Comparison of ENCODE assay signal across 8 cellular contexts in the genomic region with DNA sequence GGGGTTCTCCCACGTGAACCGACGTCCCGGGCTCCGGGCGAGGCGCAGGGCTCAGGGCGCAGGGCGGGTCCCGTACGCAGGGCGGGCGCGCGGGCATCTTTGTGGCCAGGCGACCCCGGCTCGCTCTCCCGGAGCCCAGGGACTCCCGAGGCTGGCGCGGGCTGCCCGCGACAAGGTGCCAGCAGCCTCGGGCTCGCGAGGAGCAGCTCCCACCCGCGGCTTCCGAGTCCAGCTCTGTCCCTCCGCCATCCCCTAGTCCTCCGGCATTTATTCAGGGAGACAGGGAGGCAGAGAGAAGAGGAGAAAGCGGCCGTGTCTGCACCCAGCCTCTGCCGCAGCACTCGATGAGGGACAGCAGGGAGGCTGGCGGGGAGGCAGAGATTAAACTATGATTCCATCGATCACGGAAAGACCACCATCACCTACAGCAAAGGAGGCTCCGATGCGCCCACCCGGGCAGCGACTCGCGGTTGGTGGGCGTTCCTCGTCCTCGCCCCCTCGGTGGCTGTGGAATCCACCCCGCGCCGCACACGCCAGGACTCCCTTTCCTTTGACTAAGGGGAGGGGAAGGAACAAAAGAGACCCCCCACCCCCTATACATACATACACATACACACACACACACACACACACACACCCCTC. TPM values are rescaled to one million over a fixed set of nuclear protein-coding genes. Genes with fewer than 3 reads are reported as not detected.
A peak's percentile ranks its signal among the peaks of the same experiment; 100 is the strongest.
DNase-seq lines count a peak whose midpoint lies in the region; ATAC-seq, FAIRE-seq and TF ChIP-seq lines count a peak whose summit lies in the region.

No MANE protein-coding gene starts in this region.

- TF ChIP-seq EP300 in HepG2 (IDR thresholded peaks at IDR 0.05; ENCODE audit: low read depth in 2 of 2, low read length in 2 of 2) (no peak), HepG2 (CRISPR knock-in tag; IDR thresholded peaks at IDR 0.05; ENCODE audit: borderline replicate concordance) (no peak)

- peaks cover 3 to 6% (median 4%) of the 10 kb centered on the region in 3 donors for H3K9me3 Mint-ChIP-seq in IgD-negative memory B cell
- H3K9me3 Mint-ChIP-seq in central memory CD8-positive, alpha-beta T cell, result no peaks in the 10 kb centered on the region

- peak overlapping the region; percentile 95 for H3K4me2 ChIP-seq in HepG2 (ENCODE audit: low read depth, low read length)

- H3K27me3 ChIP-seq in HepG2 (ENCODE audit: control insufficient read depth in 1 of 2, insufficient read depth in 2 of 2, low read length in 2 of 2) (peaks cover 6 to 57% of the 10 kb centered on the region in 2 experiments; a peak in 4 of 5 replicates), thymus (ENCODE audit: control insufficient read depth, insufficient read depth) (peaks cover 44% of the 10 kb centered on the region)

- intact Hi-C loops in HepG2 (cut with micrococcal nuclease; ENCODE audit: unreplicated experiment), result no loop called here

- H3K27ac ChIP-seq in HepG2 (ENCODE audit: extremely low read length, insufficient read depth, low read length) (no peak overlapping the region), thymus (ENCODE audit: low read depth) (no peak overlapping the region)

- H3K9ac ChIP-seq in HepG2 (ENCODE audit: insufficient read depth, low read depth, low read length), result peak overlapping the region; percentile 34; the same call in 1 of the 2 replicates

- peaks cover 5 to 11% (median 10%) of the 10 kb centered on the region in 3 donors for H3K4me1 Mint-ChIP-seq in IgD-negative memory B cell
- peaks cover 19% of the 10 kb centered on the region for H3K4me1 Mint-ChIP-seq in central memory CD8-positive, alpha-beta T cell

- no peaks in the 10 kb centered on the region for H3K36me3 Mint-ChIP-seq in IgD-negative memory B cell
- H3K36me3 Mint-ChIP-seq in central memory CD8-positive, alpha-beta T cell (ENCODE audit: insufficient read depth), result no peaks in the 10 kb centered on the region

- TF ChIP-seq POLR2A in HepG2 (IDR thresholded peaks at IDR 0.05; ENCODE audit: insufficient read depth in 1 of 2, low read depth in 2 of 2, low read length in 2 of 2), result no peak

- BruUV-seq in HepG2 (replicated peaks; lab: Mats Ljungman, UMichigan), result no TSS peak

- CTCF ChIA-PET in HepG2 (lab: Yijun Ruan, JAX; ENCODE audit: low intra/inter-chr PET ratio, low total read pairs), result no interaction called here

- H4K20me1 ChIP-seq in HepG2 (ENCODE audit: insufficient read depth, low read length), result no peaks in the 10 kb centered on the region

- no peaks in the 10 kb centered on the region for H3K79me2 ChIP-seq in HepG2 (ENCODE audit: insufficient read depth, low read length)

- no peak for ATAC-seq in central memory CD8-positive, alpha-beta T cell (replicated peaks; ENCODE audit: extremely low read depth, poor library complexity, severe bottlenecking)
- ATAC-seq in HepG2, result peak; percentile 13; the same call in 2 of the 3 replicates
- ATAC-seq in GM18907 (IDR thresholded peaks at IDR 0.05; ENCODE audit: unreplicated experiment), result no peak

- TF ChIP-seq CTCF in HepG2 (CRISPR knock-in tag; IDR thresholded peaks at IDR 0.05), result no peak

- H3K27ac Mint-ChIP-seq in IgD-negative memory B cell, result no peak overlapping the region
- no peak overlapping the region for H3K27ac Mint-ChIP-seq in central memory CD8-positive, alpha-beta T cell (ENCODE audit: low read depth)

- TF ChIP-seq RAD21 in HepG2 (CRISPR knock-in tag; IDR thresholded peaks at IDR 0.05), result no peak

- H3K9me3 ChIP-seq in HepG2 (ENCODE audit: low read length) (no peaks in the 10 kb centered on the region), thymus (ENCODE audit: control insufficient read depth) (no peaks in the 10 kb centered on the region)

- H2AFZ ChIP-seq in HepG2 (ENCODE audit: low read length), result no peak overlapping the region

- H3K4me3 Mint-ChIP-seq in IgD-negative memory B cell, result peak overlapping the region; percentile 74 to 88 (median 81)
- peak overlapping the region; percentile 45 for H3K4me3 Mint-ChIP-seq in central memory CD8-positive, alpha-beta T cell

- in situ Hi-C loops in HepG2 (cut with HindIII; ENCODE audit: extremely low pct_ligation_motif_present, low pct_unique_long_range_greater_than_20kb), result no loop called here

- H3K4me3 ChIP-seq in HepG2 (replicated peaks in 1 of 3; ENCODE audit: insufficient read depth in 1 of 3, low read depth in 2 of 3, low read length in 3 of 3), result peak overlapping the region in 1 of 3 experiments; percentile 77; a peak in 2 of 6 replicates
- peak overlapping the region; percentile 64 for H3K4me3 ChIP-seq in thymus (ENCODE audit: low read length)

- WGBS in HepG2 (ENCODE audit: low lambda C conversion rate), result 46% methylated on average over 24 of the region's 53 CpGs
- 2% methylated on average over 53 of the region's 53 CpGs for WGBS in thymus

- H3K4me1 ChIP-seq in HepG2 (ENCODE audit: insufficient read depth, low read length) (peaks cover 11% of the 10 kb centered on the region), thymus (ENCODE audit: control insufficient read depth, insufficient read depth, low read length) (peaks cover 10% of the 10 kb centered on the region)

- H3K36me3 ChIP-seq in HepG2 (replicated peaks in 1 of 2; ENCODE audit: control insufficient read depth in 1 of 2, insufficient read depth in 2 of 2, low read length in 2 of 2), result no peaks in the 10 kb centered on the region
- H3K36me3 ChIP-seq in thymus (ENCODE audit: control insufficient read depth, insufficient read depth), result no peaks in the 10 kb centered on the region

- POLR2A ChIA-PET in HepG2 (lab: Yijun Ruan, JAX), result no interaction called here

- peaks cover 26% of the 10 kb centered on the region for H3K27me3 Mint-ChIP-seq in IgD-negative memory B cell
- H3K27me3 Mint-ChIP-seq in central memory CD8-positive, alpha-beta T cell, result peaks cover 65% of the 10 kb centered on the region

- DNase-seq in EL (peak; percentile 21), HepG2 (ENCODE audit: low spot score) (no peak), NCI-H1694 treated with DMSO at 0.1 percent for 48 hours (lab: John Stamatoyannopoulos, UW) (no peak), DMS114 treated with DMSO at 0.1 percent for 48 hours (lab: John Stamatoyannopoulos, UW; ENCODE audit: unreplicated experiment) (no peak)
- no peak for DNase-seq in central memory CD8-positive, alpha-beta T cell (ENCODE audit: low spot score in 2 of 2)

- no peak for FAIRE-seq in HepG2 (lab: Jason Lieb, UNC)

TF ChIP-seq in HepG2, 621 proteins besides CTCF, POLR2A, EP300 and RAD21:
- TF ChIP-seq EED (CRISPR knock-in tag; IDR thresholded peaks at IDR 0.05) (peak; percentile 72; the same call in 1 of the 2 replicates), ZBTB38 (CRISPR knock-in tag; IDR thresholded peaks at IDR 0.05) (0 out of 2 replicates have a peak, but pooled peaks have one; percentile 49), MTF2 (CRISPR knock-in tag; IDR thresholded peaks at IDR 0.05; ENCODE audit: borderline replicate concordance) (peak; percentile 18; the same call in 1 of the 2 replicates), DPF2 (CRISPR knock-in tag; IDR thresholded peaks at IDR 0.05; ENCODE audit: borderline replicate concordance, low read depth) (no peak)

RNA-seq across cellular contexts. Expression of gene RGS17, which starts 1.1 kb away (rescaled TPM):
- 0.05 TPM for polyA plus RNA-seq in IgD-negative memory B cell
- total RNA-seq in HepG2 (2016; rRNA removed; fragmentation: Illumina TruSeq; extraction: Trizol), result not detected in 2 replicates
- total RNA-seq in HepG2 (2016; cell fraction: cytosol; rRNA removed; fragmentation: Illumina TruSeq; extraction: Trizol; ENCODE audit: low read depth), result not detected in 2 replicates
- total RNA-seq in HepG2 (2016; cell fraction: insoluble cytoplasmic fraction; rRNA removed; fragmentation: Illumina TruSeq; extraction: Trizol), result not detected in 2 replicates
- total RNA-seq in HepG2 (2016; cell fraction: membrane; rRNA removed; fragmentation: Illumina TruSeq; extraction: Trizol), result not detected in 2 replicates
- not detected in 2 replicates for total RNA-seq in HepG2 (2016; cell fraction: nucleus; rRNA removed; fragmentation: Illumina TruSeq; extraction: Trizol)
- polyA plus RNA-seq in HepG2 (2011; rRNA removed), result 0.04 TPM in 1 of 2 replicates, not detected in the other
- polyA plus RNA-seq in HepG2 (2011; cell fraction: cytosol; rRNA removed), result not detected in 2 replicates
- polyA plus RNA-seq in HepG2 (2011; cell fraction: nucleus; rRNA removed), result not detected in 2 replicates
- 0.20 and 0.32 TPM in 2 replicates for polyA plus RNA-seq in HepG2 (2012)
- not detected in 2 replicates for polyA plus RNA-seq in HepG2 (2016; cell fraction: cytosol; fragmentation: Illumina TruSeq; extraction: Trizol; ENCODE audit: low read depth)
- polyA plus RNA-seq in HepG2 (2016; cell fraction: insoluble cytoplasmic fraction; fragmentation: Illumina TruSeq; extraction: Trizol; ENCODE audit: low read depth), result not detected in 2 replicates
- polyA plus RNA-seq in HepG2 (2016; cell fraction: membrane; fragmentation: Illumina TruSeq; extraction: Trizol; ENCODE audit: low read depth), result not detected in 2 replicates
- polyA plus RNA-seq in HepG2 (2016; cell fraction: nucleus; fragmentation: Illumina TruSeq; extraction: Trizol; ENCODE audit: insufficient read depth, low read depth), result not detected in 2 replicates
- not detected in 2 replicates for polyA minus RNA-seq in HepG2 (2011; rRNA and poly(A)+ RNA removed; ENCODE audit: low replicate concordance)
- not detected in 2 replicates for polyA minus RNA-seq in HepG2 (2011; cell fraction: cytosol; rRNA and poly(A)+ RNA removed)
- polyA minus RNA-seq in HepG2 (2011; cell fraction: nucleus; rRNA and poly(A)+ RNA removed), result under 0.01 TPM in 1 of 2 replicates, not detected in the other
- polyA plus RNA-seq in thymus, result 1.6 TPM
